36 cellular contexts compared by ENCODE assay signal in the genomic region with DNA sequence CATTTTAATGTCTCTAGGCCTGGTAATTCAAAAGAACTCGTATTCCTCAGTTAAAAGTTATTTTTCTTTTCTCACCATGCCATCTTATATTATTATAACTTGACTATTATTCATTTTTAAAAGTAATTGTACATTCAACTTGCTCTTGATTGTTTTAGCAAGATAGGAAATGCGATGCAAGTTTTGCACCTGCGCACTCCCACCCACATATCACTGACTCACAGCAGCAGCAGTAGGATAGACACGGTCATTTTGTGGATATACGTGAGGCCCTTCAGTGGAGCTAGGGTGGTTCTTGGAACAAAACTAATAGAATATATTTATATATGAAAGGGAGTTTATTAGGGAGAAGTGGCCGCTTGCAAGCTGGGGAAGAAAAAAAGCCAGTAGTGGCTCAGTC.
"Had no signal": no experiment of that assay in that cellular context is flagged by ENCODE, and none has a peak within 500 bp of the region (broad histone marks: within the 10 kb centered on the region; RNA-seq: fewer than 3 reads in every experiment).

No MANE protein-coding gene starts in this region.

- ATAC-seq: activated naive CD4-positive, alpha-beta T cell treated with anti-CD3 and anti-CD28 coated beads, Interleukin-2, amount 50 U/mL, for 72 hours; activated naive CD8-positive, alpha-beta T cell treated with anti-CD3 and anti-CD28 coated beads, Interleukin-2, amount 50 U/mL, for 24 hours; activated T-cell treated with anti-CD3 and anti-CD28 coated beads, Interleukin-2, amount 50 U/mL, for 4 hours; activated T-cell treated with anti-CD3 and anti-CD28 coated beads, Interleukin-2, amount 50 U/mL, for 72 hours; activated T-helper 17 cell treated with anti-CD3 and anti-CD28 coated beads, Interleukin-2, amount 50 U/mL, for 72 hours; body of pancreas had no signal

- H3K4me3 ChIP-seq: adrenal gland, ascending aorta, body of pancreas, breast epithelium, cardiac muscle cell had no signal

- H3K4me3 Mint-ChIP-seq: activated naive CD4-positive, alpha-beta T cell treated with anti-CD3 and anti-CD28 coated beads for 36 hours; activated naive CD4-positive, alpha-beta T cell treated with anti-CD3 and anti-CD28 coated beads, Interleukin-2, amount 10 ng/mL, durations not matched to agents 7 days and 5 days; activated naive CD4-positive, alpha-beta T cell treated with anti-CD3 and anti-CD28 coated beads, Interleukin-2, amount 50 U/mL, for 24 hours; activated naive CD8-positive, alpha-beta T cell; activated naive CD8-positive, alpha-beta T cell treated with anti-CD3 and anti-CD28 coated beads for 36 hours; activated naive CD8-positive, alpha-beta T cell treated with anti-CD3 and anti-CD28 coated beads, Interleukin-2, amount 10 ng/mL, durations not matched to agents 7 days and 5 days; activated naive CD8-positive, alpha-beta T cell treated with anti-CD3 and anti-CD28 coated beads, Interleukin-2, amount 50 U/mL, for 24 hours; activated T-cell treated with anti-CD3 and anti-CD28 coated beads, Interleukin-2, amount 50 U/mL, for 24 hours; activated T-cell treated with anti-CD3 and anti-CD28 coated beads, Interleukin-2, amount 50 U/mL, for 4 hours; activated T-cell treated with anti-CD3 and anti-CD28 coated beads, Interleukin-2, amount 50 U/mL, for 72 hours; activated T-helper 1 cell treated with anti-CD3 and anti-CD28 coated beads, Interleukin-12 subunit alpha, Interleukin-12 subunit beta, Interleukin-2, Interleukin-4 antibody, amounts not matched to agents 30 ng/mL and 10 ng/mL and 1 ng/mL, durations not matched to agents 14 hours and 24 hours and 36 hours; activated T-helper 17 cell treated with anti-CD3 and anti-CD28 coated beads, Interleukin-2, amount 50 U/mL, for 72 hours; brain; central memory CD8-positive, alpha-beta T cell had no signal

- H3K27ac Mint-ChIP-seq: activated naive CD4-positive, alpha-beta T cell treated with anti-CD3 and anti-CD28 coated beads for 36 hours; activated naive CD4-positive, alpha-beta T cell treated with anti-CD3 and anti-CD28 coated beads, Interleukin-2, amount 10 ng/mL, durations not matched to agents 7 days and 5 days; activated naive CD4-positive, alpha-beta T cell treated with anti-CD3 and anti-CD28 coated beads, Interleukin-2, amount 50 U/mL, for 24 hours; activated naive CD4-positive, alpha-beta T cell treated with anti-CD3 and anti-CD28 coated beads, Interleukin-2, amount 50 U/mL, for 72 hours; activated naive CD8-positive, alpha-beta T cell; activated naive CD8-positive, alpha-beta T cell treated with anti-CD3 and anti-CD28 coated beads for 36 hours; activated naive CD8-positive, alpha-beta T cell treated with anti-CD3 and anti-CD28 coated beads, Interleukin-2, amount 10 ng/mL, durations not matched to agents 7 days and 5 days; activated naive CD8-positive, alpha-beta T cell treated with anti-CD3 and anti-CD28 coated beads, Interleukin-2, amount 50 U/mL, for 24 hours; activated T-cell treated with anti-CD3 and anti-CD28 coated beads, Interleukin-2, amount 50 U/mL, for 24 hours; activated T-cell treated with anti-CD3 and anti-CD28 coated beads, Interleukin-2, amount 50 U/mL, for 72 hours; activated T-helper 1 cell treated with anti-CD3 and anti-CD28 coated beads, Interleukin-12 subunit alpha, Interleukin-12 subunit beta, Interleukin-2, Interleukin-4 antibody, amounts not matched to agents 30 ng/mL and 10 ng/mL and 1 ng/mL, durations not matched to agents 14 hours and 24 hours and 36 hours; activated T-helper 17 cell treated with anti-CD3 and anti-CD28 coated beads, Interleukin-2, amount 50 U/mL, for 72 hours; activated T-helper 2 cell treated with anti-CD3 and anti-CD28 coated beads, Interferon-gamma antibody, Interleukin-2, Interleukin-4, amounts not matched to agents 10 μg/mL and 5 μg/mL and 100 μg/mL, durations not matched to agents 14 hours and 24 hours and 36 hours; brain had no signal

- H3K9me3 Mint-ChIP-seq: activated naive CD8-positive, alpha-beta T cell treated with anti-CD3 and anti-CD28 coated beads, Interleukin-2, amount 10 ng/mL, durations not matched to agents 7 days and 5 days; activated T-cell treated with anti-CD3 and anti-CD28 coated beads, Interleukin-2, amount 50 U/mL, for 72 hours; activated T-helper 17 cell treated with anti-CD3 and anti-CD28 coated beads, Interleukin-2, amount 50 U/mL, for 72 hours; central memory CD8-positive, alpha-beta T cell had no signal

- H3K27ac ChIP-seq: adrenal gland, ascending aorta, body of pancreas, brain microvascular endothelial cell, breast epithelium, cardiac muscle cell had no signal

- DNase-seq: activated effector memory CD4-positive, alpha-beta T cell treated with anti-CD3 and anti-CD28 coated beads, Interleukin-2, amount 50 U/mL, for 16 hours; activated effector memory CD4-positive, alpha-beta T cell treated with Interleukin-2 at 50 U/mL for 16 hours; activated gamma-delta T cell; activated gamma-delta T cell treated with Interleukin-2 at 50 U/mL for 16 hours; activated naive CD4-positive, alpha-beta T cell; activated naive CD4-positive, alpha-beta T cell treated with anti-CD3 and anti-CD28 coated beads for 36 hours; activated naive CD4-positive, alpha-beta T cell treated with anti-CD3 and anti-CD28 coated beads, Interleukin-2, amount 10 ng/mL, durations not matched to agents 7 days and 5 days; activated naive CD4-positive, alpha-beta T cell treated with anti-CD3 and anti-CD28 coated beads, Interleukin-2, amount 50 U/mL, for 16 hours; activated naive CD4-positive, alpha-beta T cell treated with Interleukin-2 at 50 U/mL for 16 hours; activated naive CD8-positive, alpha-beta T cell treated with anti-CD3 and anti-CD28 coated beads for 36 hours; activated naive CD8-positive, alpha-beta T cell treated with anti-CD3 and anti-CD28 coated beads, Interleukin-2, amount 10 ng/mL, durations not matched to agents 7 days and 5 days; activated naive CD8-positive, alpha-beta T cell treated with anti-CD3 and anti-CD28 coated beads, Interleukin-2, amount 50 U/mL, for 24 hours; activated T-cell treated with anti-CD3 and anti-CD28 coated beads, Interleukin-2, amount 50 U/mL, for 1 hour; activated T-cell treated with anti-CD3 and anti-CD28 coated beads, Interleukin-2, amount 50 U/mL, for 24 hours; activated T-cell treated with anti-CD3 and anti-CD28 coated beads, Interleukin-2, amount 50 U/mL, for 4 hours; activated T-cell treated with anti-CD3 and anti-CD28 coated beads, Interleukin-2, amount 50 U/mL, for 48 hours; activated T-cell treated with anti-CD3 and anti-CD28 coated beads, Interleukin-2, amount 50 U/mL, for 72 hours; adrenal gland; amniotic stem cell; anterior cingulate cortex; aorta; body of pancreas; brain microvascular endothelial cell; central memory CD4-positive, alpha-beta T cell; cerebellar nuclear complex had no signal

- H3K27me3 ChIP-seq: adrenal gland, ascending aorta, body of pancreas, brain microvascular endothelial cell, breast epithelium, cardiac muscle cell had no signal

- H3K36me3 ChIP-seq: adrenal gland, ascending aorta, brain microvascular endothelial cell, breast epithelium, cardiac muscle cell had no signal

- H3K9me3 ChIP-seq: adrenal gland, ascending aorta, body of pancreas had no signal

- H3K4me1 ChIP-seq: adrenal gland, body of pancreas, breast epithelium had no signal

- H3K4me1 Mint-ChIP-seq: activated naive CD4-positive, alpha-beta T cell treated with anti-CD3 and anti-CD28 coated beads, Interleukin-2, amount 10 ng/mL, durations not matched to agents 7 days and 5 days; activated naive CD4-positive, alpha-beta T cell treated with anti-CD3 and anti-CD28 coated beads, Interleukin-2, amount 50 U/mL, for 24 hours; activated naive CD8-positive, alpha-beta T cell treated with anti-CD3 and anti-CD28 coated beads for 36 hours; activated naive CD8-positive, alpha-beta T cell treated with anti-CD3 and anti-CD28 coated beads, Interleukin-2, amount 10 ng/mL, durations not matched to agents 7 days and 5 days; activated naive CD8-positive, alpha-beta T cell treated with anti-CD3 and anti-CD28 coated beads, Interleukin-2, amount 50 U/mL, for 24 hours; activated T-helper 17 cell treated with anti-CD3 and anti-CD28 coated beads, Interleukin-2, amount 50 U/mL, for 72 hours; central memory CD8-positive, alpha-beta T cell had no signal

- H3K27me3 Mint-ChIP-seq: activated naive CD4-positive, alpha-beta T cell treated with anti-CD3 and anti-CD28 coated beads, Interleukin-2, amount 10 ng/mL, durations not matched to agents 7 days and 5 days; activated naive CD8-positive, alpha-beta T cell; activated naive CD8-positive, alpha-beta T cell treated with anti-CD3 and anti-CD28 coated beads for 36 hours; activated naive CD8-positive, alpha-beta T cell treated with anti-CD3 and anti-CD28 coated beads, Interleukin-2, amount 10 ng/mL, durations not matched to agents 7 days and 5 days; activated naive CD8-positive, alpha-beta T cell treated with anti-CD3 and anti-CD28 coated beads, Interleukin-2, amount 50 U/mL, for 24 hours; activated T-cell treated with anti-CD3 and anti-CD28 coated beads, Interleukin-2, amount 50 U/mL, for 24 hours; central memory CD8-positive, alpha-beta T cell had no signal

- H3K36me3 Mint-ChIP-seq: activated naive CD4-positive, alpha-beta T cell treated with anti-CD3 and anti-CD28 coated beads, Interleukin-2, amount 10 ng/mL, durations not matched to agents 7 days and 5 days; activated naive CD4-positive, alpha-beta T cell treated with anti-CD3 and anti-CD28 coated beads, Interleukin-2, amount 50 U/mL, for 24 hours; activated naive CD4-positive, alpha-beta T cell treated with anti-CD3 and anti-CD28 coated beads, Interleukin-2, amount 50 U/mL, for 72 hours; activated naive CD8-positive, alpha-beta T cell; activated naive CD8-positive, alpha-beta T cell treated with anti-CD3 and anti-CD28 coated beads for 36 hours; activated naive CD8-positive, alpha-beta T cell treated with anti-CD3 and anti-CD28 coated beads, Interleukin-2, amount 10 ng/mL, durations not matched to agents 7 days and 5 days had no signal
